8 cellular contexts compared by ENCODE assay signal in genomic region chr1:9942939-9943807, GRCh38.
DNase-seq lines count a peak whose midpoint lies in the region; ATAC-seq and TF ChIP-seq lines count a peak whose summit lies in the region.

LZIC (minus strand) TSS chr1:9943391; CDS start chr1:9936619, 6,772 bp downstream.
NMNAT1 (plus strand) TSS chr1:9943475; CDS start chr1:9972074, 28,599 bp downstream.

- DNase-seq in AG08396 (ENCODE audit: low spot score) (peak; percentile 95), NCI-H345 treated with DMSO at 0.1 percent for 48 hours (lab: John Stamatoyannopoulos, UW; ENCODE audit: unreplicated experiment) (peak; percentile 82), islet precursor cell (peak; percentile 96)
- peak; percentile 74 for DNase-seq in activated CD4-positive, CD25-positive, alpha-beta regulatory T cell treated with anti-CD3 and anti-CD28 coated beads, Interleukin-2, amount 50 U/mL, for 16 hours (ENCODE audit: low read depth, low spot score)
- peak; percentile 79 for DNase-seq in central memory CD4-positive, alpha-beta T cell
- DNase-seq in stimulated activated CD4-positive, alpha-beta T cell treated with anti-CD3 and anti-CD28 coated beads, Interleukin-12 subunit alpha, Interleukin-12 subunit beta, amount 100 ng/mL, for 24 hours (ENCODE audit: low read depth in 2 of 2): peak; percentile 86 to 91

- TF ChIP-seq POLR2A in GM18951 (IDR thresholded peaks at IDR 0.05; ENCODE audit: extremely low read depth, insufficient read depth, insufficient read length): peak; percentile 94

- peak; percentile 96 for ATAC-seq in HG03159 (IDR thresholded peaks at IDR 0.05; ENCODE audit: unreplicated experiment)

- in situ Hi-C loops in GM18951 (cut with MboI; ENCODE audit: low sequenced_read_pairs, unreplicated experiment): loop anchor here (10.0 kb wide), 1 partner anchor 58 kb away; no protein-coding TSS in a partner anchor

Comparison
In these comparisons a context has a peak if more than half of its experiments do, and no peak if none do; other contexts are left out.
1. Peak in every context shown above with its lines: DNase-seq and ATAC-seq.